20 cellular contexts compared by ENCODE assay signal in genomic region chr9:91477106-91477505, GRCh38. TPM values are rescaled to one million over a fixed set of nuclear protein-coding genes. Genes with fewer than 3 reads are reported as not detected.
DNase-seq lines count a peak whose midpoint lies in the region; ATAC-seq, FAIRE-seq and TF ChIP-seq lines count a peak whose summit lies in the region.
"Had no signal": no experiment of that assay in that cellular context is flagged by ENCODE, and none has a peak within 500 bp of the region (broad histone marks: within the 10 kb centered on the region; RNA-seq: fewer than 3 reads in every experiment).

No MANE protein-coding gene starts in this region.

- no peak overlapping the region for H3K23ac ChIP-seq in H1 (ENCODE audit: insufficient read length)

- H3K4me2 ChIP-seq in BLaER1 treated with 17β-estradiol and CSF1 and Interleukin-3, amounts not matched to agents 10 nM and 100 nM: peak overlapping the region in 7 of 11 experiments; percentile 2 to 47 (median 33); a peak in 13 of 22 replicates
- H3K4me2 ChIP-seq in H1 (ENCODE audit: insufficient read depth in 1 of 2, low read depth in 2 of 2, low read length in 2 of 2) (no peak overlapping the region), neural progenitor cell (peak overlapping the region; percentile 39)

- H3K27ac Mint-ChIP-seq in neural progenitor cell: peak overlapping the region; percentile 69
- H3K27ac Mint-ChIP-seq: CD14-positive monocyte had no signal

- no peaks in the 10 kb centered on the region for H3K36me3 Mint-ChIP-seq in neural progenitor cell
- H3K36me3 Mint-ChIP-seq: CD14-positive monocyte had no signal

- no peak overlapping the region for H2BK12ac ChIP-seq in H1 (ENCODE audit: low read depth, low read length)

- H3K56ac ChIP-seq in H1 (replicated peaks; ENCODE audit: insufficient read length, low read depth, low read length): no peak overlapping the region

- H3K4me1 Mint-ChIP-seq in neural progenitor cell: peaks cover 12% of the 10 kb centered on the region
- H3K4me1 Mint-ChIP-seq: CD14-positive monocyte had no signal

- CTCF ChIA-PET in H1 (lab: Charles Lee; ENCODE audit: partially characterized antibody): no interaction called here

- H3K18ac ChIP-seq in H1 (ENCODE audit: extremely low read depth, low read length): no peak overlapping the region

- no peak overlapping the region for H3K4me3 Mint-ChIP-seq in neural progenitor cell
- H3K4me3 Mint-ChIP-seq: CD14-positive monocyte had no signal

- H3K27ac ChIP-seq in BLaER1 treated with 17β-estradiol and CSF1 and Interleukin-3, amounts not matched to agents 10 nM and 100 nM: no peak overlapping the region
- no peak overlapping the region for H3K27ac ChIP-seq in H1 (ENCODE audit: low read depth, low read length)
- H3K27ac ChIP-seq in neural progenitor cell: peak overlapping the region; percentile 50

- no peaks in the 10 kb centered on the region for H3K23me2 ChIP-seq in H1 (ENCODE audit: low read depth, low read length)

- POLR2A ChIA-PET in H1 (lab: Charles Lee; ENCODE audit: partially characterized antibody): no interaction called here

- no peak overlapping the region for H3K4ac ChIP-seq in H1 (replicated peaks; ENCODE audit: insufficient read length, low read depth, low read length)

- no peak overlapping the region for H4K91ac ChIP-seq in H1 (replicated peaks; ENCODE audit: insufficient read length, low read length)

- ATAC-seq in GM18870 (IDR thresholded peaks at IDR 0.05; ENCODE audit: unreplicated experiment): no peak
- ATAC-seq in HG03521 (IDR thresholded peaks at IDR 0.05; ENCODE audit: unreplicated experiment): no peak

- H4K8ac ChIP-seq in H1 (ENCODE audit: extremely low read depth, insufficient read depth, low read length): no peak overlapping the region

- H2BK15ac ChIP-seq in H1 (ENCODE audit: low read length): no peak overlapping the region

- TF ChIP-seq CTCF in H1 (IDR thresholded peaks at IDR 0.05; ENCODE audit: control extremely low read depth in 1 of 3, insufficient read depth in 1 of 3, low read depth in 1 of 3, low read length in 3 of 3) (no peak), neural progenitor cell (IDR thresholded peaks at IDR 0.05) (no peak), D721Med (IDR thresholded peaks at IDR 0.05; ENCODE audit: insufficient read depth, missing control alignments) (no peak)

- WGBS in H1 (ENCODE audit: extremely low coverage in 1 of 2, insufficient coverage in 1 of 2, insufficient read length in 1 of 2, insufficient replicate concordance in 2 of 2, low coverage in 1 of 2, low lambda C conversion rate in 2 of 2, missing lambda C conversion rate in 1 of 2), 2 experiments: 84% methylated on average over 4 of the region's 4 CpGs; no CpG with 5 or more reads in 1 of the 2 experiments

- no peak overlapping the region for H3K4me3 ChIP-seq in BLaER1 treated with 17β-estradiol and CSF1 and Interleukin-3, amounts not matched to agents 10 nM and 100 nM
- no peak overlapping the region for H3K4me3 ChIP-seq in H1 (ENCODE audit: extremely low read depth in 1 of 4, insufficient read depth in 2 of 4, low read depth in 3 of 4, low read length in 4 of 4)
- no peak overlapping the region for H3K4me3 ChIP-seq in neural progenitor cell
- H3K4me3 ChIP-seq: MG63 had no signal

- no peak for TF ChIP-seq EP300 in H1 (IDR thresholded peaks at IDR 0.05; ENCODE audit: borderline replicate concordance in 1 of 2, low read depth in 2 of 2, low read length in 2 of 2)

- H4K20me1 ChIP-seq in BLaER1 treated with 17β-estradiol and CSF1 and Interleukin-3, amounts not matched to agents 10 nM and 100 nM: no peaks in the 10 kb centered on the region
- H4K20me1 ChIP-seq in H1 (replicated peaks in 1 of 2; ENCODE audit: control insufficient read depth in 1 of 2, insufficient read depth in 2 of 2, low read length in 2 of 2) (no peaks in the 10 kb centered on the region), neural progenitor cell (ENCODE audit: low read depth) (no peaks in the 10 kb centered on the region)

- peaks cover 17% of the 10 kb centered on the region for H3F3A ChIP-seq in neural progenitor cell (ENCODE audit: low read depth)

- FAIRE-seq in RCC 7860 (lab: Jason Lieb, UNC): peak; percentile 57
- FAIRE-seq in H1 (lab: Jason Lieb, UNC): no peak
- FAIRE-seq in D721Med (lab: Jason Lieb, UNC): no peak

- TF ChIP-seq RAD21 in H1 (IDR thresholded peaks at IDR 0.05 in 1 of 2, conservative IDR thresholded peaks at IDR 0.05 in 1 of 2; ENCODE audit: low read depth in 2 of 2, low read length in 2 of 2): no peak

- peaks cover 6% of the 10 kb centered on the region for H3K9me3 Mint-ChIP-seq in neural progenitor cell

- H3K9ac ChIP-seq in BLaER1 treated with 17β-estradiol and CSF1 and Interleukin-3, amounts not matched to agents 10 nM and 100 nM: no peak overlapping the region
- H3K9ac ChIP-seq in H1 (replicated peaks in 1 of 4; ENCODE audit: extremely low read depth in 1 of 4, low read depth in 3 of 4, low read length in 3 of 4) (no peak overlapping the region), neural progenitor cell (no peak overlapping the region)

- no peak overlapping the region for H2AK5ac ChIP-seq in H1 (ENCODE audit: low read depth, low read length)

- H2BK120ac ChIP-seq in H1 (replicated peaks; ENCODE audit: low read depth, low read length): no peak overlapping the region

- no peaks in the 10 kb centered on the region for H3K36me3 ChIP-seq in BLaER1 treated with 17β-estradiol and CSF1 and Interleukin-3, amounts not matched to agents 10 nM and 100 nM
- H3K36me3 ChIP-seq in H1 (ENCODE audit: control insufficient read depth in 2 of 4, insufficient read depth in 4 of 4, low read length in 3 of 4) (no peaks in the 10 kb centered on the region), neural progenitor cell (no peaks in the 10 kb centered on the region)
- H3K36me3 ChIP-seq: MG63 had no signal

- H3K79me2 ChIP-seq in H1 (ENCODE audit: control insufficient read depth in 1 of 2, insufficient read depth in 2 of 2, low read length in 2 of 2): no peaks in the 10 kb centered on the region
- H3K79me2 ChIP-seq in neural progenitor cell (ENCODE audit: low read depth): no peaks in the 10 kb centered on the region

- no peaks in the 10 kb centered on the region for H3K79me1 ChIP-seq in H1 (ENCODE audit: low read depth, low read length)

- peaks cover 0 to 9% (median 7%) of the 10 kb centered on the region in 10 experiments; a peak in 9 of 20 replicates for H3K4me1 ChIP-seq in BLaER1 treated with 17β-estradiol and CSF1 and Interleukin-3, amounts not matched to agents 10 nM and 100 nM
- H3K4me1 ChIP-seq in H1 (replicated peaks in 1 of 4; ENCODE audit: control insufficient read depth in 3 of 4, insufficient read depth in 4 of 4, low read length in 3 of 4) (no peaks in the 10 kb centered on the region), neural progenitor cell (peaks cover 24% of the 10 kb centered on the region)

- H2BK5ac ChIP-seq in H1 (ENCODE audit: low read depth, low read length): no peak overlapping the region

- TF ChIP-seq POLR2A in H1 (IDR thresholded peaks at IDR 0.05; ENCODE audit: control extremely low read depth in 1 of 2, low read depth in 2 of 2, low read length in 2 of 2): no peak

- no peak overlapping the region for H2BK20ac ChIP-seq in H1 (ENCODE audit: low read length)

- H3K27me3 ChIP-seq in BLaER1 treated with 17β-estradiol and CSF1 and Interleukin-3, amounts not matched to agents 10 nM and 100 nM: no peaks in the 10 kb centered on the region
- H3K27me3 ChIP-seq in H1 (replicated peaks in 1 of 4; ENCODE audit: control insufficient read depth in 3 of 4, extremely low read depth in 1 of 4, insufficient read depth in 3 of 4, low read length in 3 of 4) (no peaks in the 10 kb centered on the region), neural progenitor cell (no peaks in the 10 kb centered on the region)
- H3K27me3 ChIP-seq: MG63 had no signal

- no peak overlapping the region for H4K5ac ChIP-seq in H1 (ENCODE audit: insufficient read length, low read depth, low read length)

- peak overlapping the region; percentile 54; the same call in 1 of the 2 replicates for H2AFZ ChIP-seq in H1 (ENCODE audit: low read length)
- no peak overlapping the region for H2AFZ ChIP-seq in neural progenitor cell (replicated peaks)

- H3K14ac ChIP-seq in H1 (ENCODE audit: insufficient read length): no peak overlapping the region

- H3K27me3 Mint-ChIP-seq in neural progenitor cell (ENCODE audit: insufficient read depth, low read depth): peaks cover 3% of the 10 kb centered on the region

- peaks cover 12 to 18% (median 14%) of the 10 kb centered on the region in 11 experiments for H3K9me3 ChIP-seq in BLaER1 treated with 17β-estradiol and CSF1 and Interleukin-3, amounts not matched to agents 10 nM and 100 nM (replicated peaks in 1 of 11)
- H3K9me3 ChIP-seq in H1 (ENCODE audit: insufficient read depth in 2 of 2, low read depth in 1 of 2, low read length in 1 of 2): peaks cover 5 to 6% of the 10 kb centered on the region in 2 experiments; a peak in 3 of 4 replicates
- no peaks in the 10 kb centered on the region for H3K9me3 ChIP-seq in neural progenitor cell (ENCODE audit: low read depth)
- H3K9me3 ChIP-seq: MG63 had no signal

- DNase-seq in RCC 7860 (ENCODE audit: low spot score): no peak
- no peak for DNase-seq in H1 (ENCODE audit: low read depth in 1 of 2, low spot score in 2 of 2)
- DNase-seq in neural progenitor cell (ENCODE audit: low spot score): peak; percentile 77
- DNase-seq in D721Med (ENCODE audit: insufficient read length, low spot score): no peak
- no peak for DNase-seq in HT-29 (ENCODE audit: low spot score)
- DNase-seq: AML-193, EL, GOT3, Kasumi-1, MG63, NCI-H1417, NCI-H1694 treated with DMSO at 0.1 percent for 48 hours, NCI-H446, NCI-H526, RPMI8226, SHP77 had no signal

TF ChIP-seq in H1, 55 proteins besides CTCF, POLR2A, EP300 and RAD21:
- TF ChIP-seq CHD2 (IDR thresholded peaks at IDR 0.05; ENCODE audit: low read length): no peak

RNA-seq across cellular contexts. Expression of gene NFIL3, which starts 53.5 kb away (rescaled TPM):
- total RNA-seq in H1 (2021; fragmentation: NEBNext Ultra II Directional; extraction: Animal tissue kit (Norgen Biotek cat#: 25700)): 11.9 and 13.5 TPM in 2 replicates
- 2.7 and 3.4 TPM in 2 replicates for polyA plus RNA-seq in H1 (2011; rRNA removed)
- 4.4 TPM for polyA plus RNA-seq in H1 (2011; cell fraction: cytosol; rRNA removed)
- 2.6 TPM for polyA plus RNA-seq in H1 (2011; cell fraction: nucleus; rRNA removed)
- 8.6 to 16.7 TPM (median 9.6 TPM) in 4 replicates for polyA plus RNA-seq in H1 (2012, experiment 1 of 2)
- polyA plus RNA-seq in H1 (2012, experiment 2 of 2): 2.5 TPM
- 7.8 TPM for polyA plus RNA-seq in H1 (2013, experiment 1 of 2)
- 7.8 TPM for polyA plus RNA-seq in H1 (2013, experiment 2 of 2)
- polyA minus RNA-seq in H1 (2011; rRNA and poly(A)+ RNA removed): 3.8 TPM in 2 replicates
- polyA minus RNA-seq in H1 (2011; cell fraction: cytosol; rRNA and poly(A)+ RNA removed): 6.2 TPM
- 5.0 TPM for polyA minus RNA-seq in H1 (2011; cell fraction: nucleus; rRNA and poly(A)+ RNA removed)
- total RNA-seq in neural progenitor cell (ENCODE audit: low replicate concordance): 17.0 and 22.3 TPM in 2 replicates
- total RNA-seq in HT-29 (2014; rRNA removed; shearing (Covaris generic)): 1.2 and 1.4 TPM in 2 replicates

Comparison
In these comparisons a context has a peak if more than half of its experiments do, and no peak if none do; other contexts are left out.
1. H3K4me2 ChIP-seq: peak in BLaER1 treated with 17β-estradiol and CSF1 and Interleukin-3, amounts not matched to agents 10 nM and 100 nM (7 of 11) and neural progenitor cell (single experiment); none in H1 (0 of 2).